In genomic region chrX:136953867-136954787, GRCh38 we compare ENCODE assay signal across 8 cellular contexts.
DNase-seq lines count a peak whose midpoint lies in the region; ATAC-seq, FAIRE-seq and TF ChIP-seq lines count a peak whose summit lies in the region.

No MANE protein-coding gene starts in this region.

- no peak for TF ChIP-seq POLR2A in GM12878 (IDR thresholded peaks at IDR 0.05; ENCODE audit: low read depth, low read length)

- H3K4me2 ChIP-seq in GM12878 (ENCODE audit: control insufficient read depth, insufficient read depth), result no peak overlapping the region

- POLR2A ChIA-PET in GM12878 (lab: Charles Lee), result no interaction called here

- H3K27ac ChIP-seq in 22Rv1, result no peak overlapping the region
- no peak overlapping the region for H3K27ac ChIP-seq in GM12878 (ENCODE audit: control insufficient read depth, insufficient read depth)

- no peaks in the 10 kb centered on the region for H4K20me1 ChIP-seq in GM12878 (ENCODE audit: control insufficient read depth, insufficient read depth)

- no peaks in the 10 kb centered on the region for H3K4me1 Mint-ChIP-seq in immature natural killer cell

- no peaks in the 10 kb centered on the region for H3K79me2 ChIP-seq in GM12878 (ENCODE audit: control insufficient read depth, insufficient read depth, low read length)

- 52% methylated on average over 25 of the region's 26 CpGs for WGBS in GM12878 (ENCODE audit: insufficient coverage, insufficient replicate concordance, low lambda C conversion rate, missing lambda C conversion rate)

- no peak overlapping the region for H2AFZ ChIP-seq in GM12878 (ENCODE audit: control insufficient read depth, low read depth, low read length)

- FAIRE-seq in GM12878 (lab: Jason Lieb, UNC), result peak; percentile 83

- CTCF ChIA-PET in GM12878 (lab: Yijun Ruan, JAX), result interaction anchor here (0.8 to 1.6 kb wide), 3 partner anchors 15 to 240 kb away, joined by 3 to 7 read pairs (median 3); no protein-coding TSS in a partner anchor

- peak; percentile 58 for TF ChIP-seq RAD21 in GM12878 (IDR thresholded peaks at IDR 0.05; ENCODE audit: insufficient read depth, low read depth, low read length)

- H3K36me3 Mint-ChIP-seq in immature natural killer cell, result no peaks in the 10 kb centered on the region

- H3K9me3 ChIP-seq in GM12878 (replicated peaks; ENCODE audit: control insufficient read depth, insufficient read depth, low read length), result no peaks in the 10 kb centered on the region

- peaks cover 0 to 7% (median 0%) of the 10 kb centered on the region in 3 donors for H3K27me3 Mint-ChIP-seq in immature natural killer cell (ENCODE audit: low read depth in 3 of 3)

- in situ Hi-C loops in GM12878 (cut with MboI), result loop anchor here (10.0 kb wide), 1 partner anchor 241 kb away; no protein-coding TSS in a partner anchor

- peak; percentile 64 for TF ChIP-seq CTCF in 22Rv1 (IDR thresholded peaks at IDR 0.05)
- TF ChIP-seq CTCF in GM12878 (IDR thresholded peaks at IDR 0.05 in 2 of 3, conservative IDR thresholded peaks at IDR 0.05 in 1 of 3; ENCODE audit: control insufficient read depth in 2 of 3, extremely low read depth in 1 of 3, insufficient read depth in 1 of 3, low read depth in 3 of 3, low read length in 3 of 3), result peak; percentile 72 to 78 (median 73)

- no peak overlapping the region for H3K9ac ChIP-seq in GM12878 (ENCODE audit: control insufficient read depth, insufficient read depth, low read length)

- DNase-seq in NCI-H1417 treated with DMSO at 0.1 percent for 48 hours (lab: John Stamatoyannopoulos, UW) (peak; percentile 2), T-helper 2 cell (peak in 4 of 5 experiments; percentile 16 to 77 (median 28)), GM12878 (ENCODE audit: low read depth, low spot score) (peak; percentile 30), immature natural killer cell (peak; percentile 17 to 34 (median 23))
- peak; percentile 38 for DNase-seq in stimulated activated CD4-positive, alpha-beta T cell treated with anti-CD3 and anti-CD28 coated beads, Interleukin-2, amount 100 ng/mL, for 4 hours (ENCODE audit: low read depth)

- H3K27ac Mint-ChIP-seq in immature natural killer cell, result no peak overlapping the region

- H3K4me3 Mint-ChIP-seq in immature natural killer cell, result no peak overlapping the region

- no peak for TF ChIP-seq EP300 in GM12878 (IDR thresholded peaks at IDR 0.05; ENCODE audit: borderline replicate concordance in 1 of 2, control insufficient read depth in 1 of 2, low read depth in 2 of 2, low read length in 2 of 2)

- intact Hi-C loops in GM12878 (cut with micrococcal nuclease; ENCODE audit: unreplicated experiment), result loop anchor here (10.0 kb wide), 1 partner anchor 1071 kb away; no protein-coding TSS in a partner anchor

- H3K36me3 ChIP-seq in GM12878 (ENCODE audit: control insufficient read depth in 2 of 2, insufficient read depth in 2 of 2, low read length in 1 of 2), result no peaks in the 10 kb centered on the region

- no peak overlapping the region for H3K4me3 ChIP-seq in GM12878

- SMC1A ChIA-PET in GM12878 (lab: Charles Lee; ENCODE audit: uncharacterized antibody, unreplicated experiment), result no interaction called here

- peak; percentile 95 for ATAC-seq in GM18498 (IDR thresholded peaks at IDR 0.05; ENCODE audit: unreplicated experiment)
- ATAC-seq in HG02870 (IDR thresholded peaks at IDR 0.05; ENCODE audit: unreplicated experiment), result peak; percentile 97
- ATAC-seq in GM12878, result peak; percentile 99

- no peaks in the 10 kb centered on the region for H3K27me3 ChIP-seq in GM12878 (replicated peaks in 1 of 2; ENCODE audit: control insufficient read depth in 2 of 2, insufficient read depth in 2 of 2, low read length in 1 of 2)

- RAD21 ChIA-PET in GM12878 (lab: Charles Lee; ENCODE audit: unreplicated experiment), result interaction anchor here (1.1 kb wide), 1 partner anchor 98 kb away, joined by 3 read pairs; no protein-coding TSS in a partner anchor

- H3K4me1 ChIP-seq in GM12878 (ENCODE audit: control insufficient read depth, insufficient read depth, low read length), result no peaks in the 10 kb centered on the region

- H3K9me3 Mint-ChIP-seq in immature natural killer cell, result no peaks in the 10 kb centered on the region

- BruUV-seq in GM12878 (replicated peaks; lab: Mats Ljungman, UMichigan), result no TSS peak

TF ChIP-seq in GM12878, 131 proteins besides CTCF, POLR2A, EP300 and RAD21:
- no peak for TF ChIP-seq ETV6 (conservative IDR thresholded peaks at IDR 0.05 in 1 of 2, IDR thresholded peaks at IDR 0.05 in 1 of 2; ENCODE audit: borderline replicate concordance in 1 of 2, low read depth in 1 of 2)
- peak; percentile 36; the same call in 1 of the 2 replicates for TF ChIP-seq SMC3 (IDR thresholded peaks at IDR 0.05; ENCODE audit: borderline replicate concordance, low read length)
- TF ChIP-seq POLR2AphosphoS2 (IDR thresholded peaks at IDR 0.05; ENCODE audit: low read depth, low read length), result no peak
- no peak for TF ChIP-seq MEF2A (IDR thresholded peaks at IDR 0.05; ENCODE audit: insufficient read depth, low read depth, low read length)
- no peak for TF ChIP-seq BRCA1 (IDR thresholded peaks at IDR 0.05; ENCODE audit: low read depth, low read length)
- TF ChIP-seq NFYA (IDR thresholded peaks at IDR 0.05; ENCODE audit: borderline replicate concordance, low read depth, low read length), result no peak
- no peak for TF ChIP-seq NR2F1 (conservative IDR thresholded peaks at IDR 0.05)
- no peak for TF ChIP-seq POLR2AphosphoS5 (IDR thresholded peaks at IDR 0.05; ENCODE audit: low read length)
- 0 out of 2 replicates have a peak, but pooled peaks have one; percentile 28 for TF ChIP-seq YY1 (IDR thresholded peaks at IDR 0.05; ENCODE audit: low read depth, low read length)
- no peak for TF ChIP-seq MYC (IDR thresholded peaks at IDR 0.05; ENCODE audit: insufficient read depth, insufficient read length, insufficient replicate concordance, low read length, severe bottlenecking)
- no peak for TF ChIP-seq JUNB (IDR thresholded peaks at IDR 0.05)
- no peak for TF ChIP-seq LARP7 (IDR thresholded peaks at IDR 0.05)
- TF ChIP-seq TBL1XR1 (IDR thresholded peaks at IDR 0.05; ENCODE audit: low read depth, low read length), result no peak
- peak; percentile 63; the same call in 1 of the 2 replicates for TF ChIP-seq SPI1 (IDR thresholded peaks at IDR 0.05; ENCODE audit: borderline replicate concordance, insufficient read depth, low read depth, low read length)
TF ChIP-seq in GM12878: peak in this region for 3.
